29 cellular contexts compared by ENCODE assay signal in the genomic region with DNA sequence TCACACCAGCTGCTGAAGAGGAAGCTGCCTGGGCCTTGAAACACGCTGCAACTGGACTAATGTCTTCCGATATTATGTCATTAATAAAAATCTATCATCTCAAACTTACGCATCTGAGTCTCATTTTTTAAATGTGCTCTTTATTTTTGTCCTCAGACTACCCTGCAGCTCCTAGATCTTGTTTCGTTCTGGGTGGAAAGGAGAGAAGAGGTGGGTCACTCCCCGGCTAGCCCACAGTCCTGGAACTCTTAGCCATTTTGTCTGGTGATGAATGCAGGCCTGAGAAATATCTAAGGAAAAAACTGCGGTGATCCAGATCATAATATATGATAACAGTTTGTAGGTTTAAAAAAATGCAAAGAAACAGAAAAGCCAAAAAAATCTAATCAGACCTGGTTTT.
DNase-seq lines count a peak whose midpoint lies in the region; ATAC-seq and TF ChIP-seq lines count a peak whose summit lies in the region.
"Had no signal": no experiment of that assay in that cellular context is flagged by ENCODE, and none has a peak within 500 bp of the region (broad histone marks: within the 10 kb centered on the region; RNA-seq: fewer than 3 reads in every experiment).

No MANE protein-coding gene starts in this region.

- H3K4me2 ChIP-seq in GM23338 (no peak overlapping the region), mesenchymal stem cell (ENCODE audit: low read length, poor library complexity, severe bottlenecking) (no peak overlapping the region), skeletal muscle satellite cell (ENCODE audit: low read length) (peak overlapping the region; percentile 1)

- no peak overlapping the region for H3K4ac ChIP-seq in mesenchymal stem cell (ENCODE audit: low read depth in 1 of 2, low read length in 2 of 2)

- H3K79me2 ChIP-seq in GM23338 (replicated peaks; ENCODE audit: insufficient read depth), result no peaks in the 10 kb centered on the region

- peaks cover 10% of the 10 kb centered on the region for H3K4me1 ChIP-seq in GM23338 (ENCODE audit: insufficient read depth)
- peaks cover 19% of the 10 kb centered on the region; the same call in 1 of the 2 replicates for H3K4me1 ChIP-seq in SJCRH30
- no peaks in the 10 kb centered on the region for H3K4me1 ChIP-seq in mesenchymal stem cell (ENCODE audit: control insufficient read depth, insufficient read depth, low read depth, low read length)
- H3K4me1 ChIP-seq in skeletal muscle satellite cell (ENCODE audit: control insufficient read depth, insufficient read depth, low read length), result peaks cover 14% of the 10 kb centered on the region
- H3K4me1 ChIP-seq: adrenal gland, Caco-2, prostate gland had no signal

- H2AFZ ChIP-seq in GM23338 (peak overlapping the region; percentile 93; the same call in 1 of the 2 replicates), mesenchymal stem cell (ENCODE audit: low read depth, low read length) (no peak overlapping the region)

- no peak overlapping the region for H3K4me3 ChIP-seq in GM23338
- no peak overlapping the region for H3K4me3 ChIP-seq in SJCRH30
- H3K4me3 ChIP-seq in mesenchymal stem cell (ENCODE audit: insufficient read depth in 1 of 2, low read depth in 1 of 2, low read length in 2 of 2), result no peak overlapping the region
- no peak overlapping the region for H3K4me3 ChIP-seq in skeletal muscle satellite cell (ENCODE audit: low read length)
- H3K4me3 ChIP-seq: adrenal gland, body of pancreas, prostate gland, upper lobe of right lung had no signal

- peaks cover 8% of the 10 kb centered on the region; the same call in 1 of the 2 replicates for H3K9me2 ChIP-seq in GM23338 (ENCODE audit: insufficient read depth)

- H4K20me1 ChIP-seq in GM23338 (replicated peaks; ENCODE audit: insufficient read depth), result no peaks in the 10 kb centered on the region

- H4K8ac ChIP-seq in mesenchymal stem cell (ENCODE audit: low read length), result no peak overlapping the region

- no peaks in the 10 kb centered on the region for H3F3A ChIP-seq in GM23338 (replicated peaks; ENCODE audit: low read depth)

- no peaks in the 10 kb centered on the region for H3K9me3 ChIP-seq in SJCRH30 (replicated peaks)
- H3K9me3 ChIP-seq in mesenchymal stem cell (ENCODE audit: control insufficient read depth, low read length), result no peaks in the 10 kb centered on the region
- no peaks in the 10 kb centered on the region for H3K9me3 ChIP-seq in skeletal muscle satellite cell (replicated peaks; ENCODE audit: low read length)
- H3K9me3 ChIP-seq: adrenal gland, body of pancreas, Caco-2, prostate gland, upper lobe of right lung had no signal

- H3K27me3 Mint-ChIP-seq in GM23338 (ENCODE audit: insufficient read depth, low read depth, poor library complexity), result no peaks in the 10 kb centered on the region
- H3K27me3 Mint-ChIP-seq: stimulated activated naive B cell treated with anti-CD40 and anti-IgM and Interleukin-4, amounts not matched to agents 10 μg/mL and 1 μg/mL and 100 μg/mL, for 72 hours had no signal

- no peak overlapping the region for H2BK5ac ChIP-seq in mesenchymal stem cell (ENCODE audit: low read depth, low read length, poor library complexity, severe bottlenecking)

- H2BK15ac ChIP-seq in mesenchymal stem cell (ENCODE audit: low read depth, poor library complexity, severe bottlenecking), result no peak overlapping the region

- H3K9me3 Mint-ChIP-seq in GM23338, result no peaks in the 10 kb centered on the region
- H3K9me3 Mint-ChIP-seq: activated CD8-positive, alpha-beta T cell treated with anti-CD3 and anti-CD28 coated beads for 36 hours; activated naive CD4-positive, alpha-beta T cell treated with anti-CD3 and anti-CD28 coated beads for 36 hours; activated T-helper 1 cell treated with anti-CD3 and anti-CD28 coated beads, Interleukin-12 subunit alpha, Interleukin-12 subunit beta, Interleukin-2, Interleukin-4 antibody, amounts not matched to agents 30 ng/mL and 10 ng/mL and 1 ng/mL, durations not matched to agents 14 hours and 24 hours and 36 hours; stimulated activated naive B cell treated with anti-CD40 and anti-IgM and Interleukin-4, amounts not matched to agents 10 μg/mL and 1 μg/mL and 100 μg/mL, for 72 hours had no signal

- no peak overlapping the region for H3K23ac ChIP-seq in mesenchymal stem cell (ENCODE audit: low read length in 2 of 2)

- H3K79me1 ChIP-seq in mesenchymal stem cell (replicated peaks; ENCODE audit: low read length, poor library complexity, severe bottlenecking), result no peaks in the 10 kb centered on the region

- H2BK120ac ChIP-seq in mesenchymal stem cell (ENCODE audit: low read depth, low read length), result no peak overlapping the region

- DNase-seq in GM23338 (ENCODE audit: low spot score), result no peak
- no peak for DNase-seq in SJCRH30
- DNase-seq in mesenchymal stem cell, result no peak
- no peak for DNase-seq in stimulated activated naive CD8-positive, alpha-beta T cell treated with anti-CD3 and anti-CD28 coated beads, Interleukin-15, Interleukin-2, amounts not matched to agents 100 U/mL and 50 U/mL, for 24 hours
- no peak for DNase-seq in stimulated activated CD4-positive, alpha-beta T cell treated with anti-CD3 and anti-CD28 coated beads, Interleukin-1b, Interleukin-23, amount 100 ng/mL, for 48 hours
- DNase-seq in activated CD4-positive, alpha-beta T cell treated with anti-CD3 and anti-CD28 coated beads, Interleukin-2, amount 50 U/mL, for 48 hours, result no peak
- DNase-seq: activated CD8-positive, alpha-beta memory T cell treated with anti-CD3 and anti-CD28 coated beads, Interleukin-2, amount 50 U/mL, for 48 hours; activated CD8-positive, alpha-beta T cell treated with anti-CD3 and anti-CD28 coated beads for 36 hours; activated naive CD4-positive, alpha-beta T cell treated with anti-CD3 and anti-CD28 coated beads for 36 hours; adrenal gland; Caco-2; DND-41; GF-D8; hypothalamus; KBM-7; NCI-H1092; NCI-H1694; NCI-H446 treated with DMSO at 0.1 percent for 48 hours; NCI-H774; RPMI8226; stimulated activated naive B cell treated with anti-CD40 and anti-IgM and Interleukin-4, amounts not matched to agents 10 μg/mL and 1 μg/mL and 100 μg/mL, for 72 hours; upper lobe of right lung had no signal

- H3K36me3 Mint-ChIP-seq in GM23338 (ENCODE audit: low read depth), result no peaks in the 10 kb centered on the region
- H3K36me3 Mint-ChIP-seq: stimulated activated naive B cell treated with anti-CD40 and anti-IgM and Interleukin-4, amounts not matched to agents 10 μg/mL and 1 μg/mL and 100 μg/mL, for 72 hours had no signal

- WGBS in mesenchymal stem cell, result 98% methylated on average over 4 of the region's 6 CpGs

- H2BK12ac ChIP-seq in mesenchymal stem cell (ENCODE audit: low read length in 2 of 2), result no peak overlapping the region

- no peak overlapping the region for H3K27ac ChIP-seq in GM23338 (ENCODE audit: low read depth)
- H3K27ac ChIP-seq in SJCRH30, result peak overlapping the region; percentile 82; the same call in 1 of the 2 replicates
- no peak overlapping the region for H3K27ac ChIP-seq in mesenchymal stem cell (ENCODE audit: low read length, poor library complexity, severe bottlenecking)
- H3K27ac ChIP-seq: adrenal gland, C4-2B, upper lobe of right lung had no signal

- no peak for TF ChIP-seq CTCF in GM23338 (conservative IDR thresholded peaks at IDR 0.05; ENCODE audit: low read depth in 2 of 2)

- H3K27me3 ChIP-seq in GM23338 (ENCODE audit: insufficient read depth), result no peaks in the 10 kb centered on the region
- no peaks in the 10 kb centered on the region for H3K27me3 ChIP-seq in SJCRH30
- no peaks in the 10 kb centered on the region for H3K27me3 ChIP-seq in mesenchymal stem cell (ENCODE audit: control insufficient read depth in 1 of 2, insufficient read depth in 1 of 2, low read length in 2 of 2)
- H3K27me3 ChIP-seq in skeletal muscle satellite cell (ENCODE audit: control insufficient read depth, insufficient read depth, low read length), result no peaks in the 10 kb centered on the region
- H3K27me3 ChIP-seq: body of pancreas, upper lobe of right lung had no signal

- ATAC-seq in GM23338 (no peak), GM19452 (IDR thresholded peaks at IDR 0.05; ENCODE audit: unreplicated experiment) (no peak)
- ATAC-seq in stimulated activated naive CD8-positive, alpha-beta T cell treated with anti-CD3 and anti-CD28 coated beads, Interleukin-15, Interleukin-2, amounts not matched to agents 100 U/mL and 50 U/mL, for 24 hours, result no peak
- ATAC-seq: activated CD4-positive, CD25-positive, alpha-beta regulatory T cell treated with anti-CD3 and anti-CD28 coated beads, Interleukin-2, amount 50 U/mL, for 24 hours; activated CD8-positive, alpha-beta T cell treated with anti-CD3 and anti-CD28 coated beads for 36 hours; stimulated activated naive B cell treated with anti-CD40 and anti-IgM and Interleukin-4, amounts not matched to agents 10 μg/mL and 1 μg/mL and 100 μg/mL, for 72 hours; upper lobe of right lung had no signal

- no peak overlapping the region for H4K91ac ChIP-seq in mesenchymal stem cell (ENCODE audit: low read length)

- no peak overlapping the region for H3K18ac ChIP-seq in mesenchymal stem cell (ENCODE audit: low read depth in 1 of 2, low read length in 2 of 2)

- no peak overlapping the region for H3K27ac Mint-ChIP-seq in GM23338
- H3K27ac Mint-ChIP-seq: activated CD8-positive, alpha-beta T cell treated with anti-CD3 and anti-CD28 coated beads for 36 hours; activated naive CD4-positive, alpha-beta T cell treated with anti-CD3 and anti-CD28 coated beads for 36 hours; activated T-helper 1 cell treated with anti-CD3 and anti-CD28 coated beads, Interleukin-12 subunit alpha, Interleukin-12 subunit beta, Interleukin-2, Interleukin-4 antibody, amounts not matched to agents 30 ng/mL and 10 ng/mL and 1 ng/mL, durations not matched to agents 14 hours and 24 hours and 36 hours; stimulated activated naive B cell treated with anti-CD40 and anti-IgM and Interleukin-4, amounts not matched to agents 10 μg/mL and 1 μg/mL and 100 μg/mL, for 72 hours had no signal

- H3K14ac ChIP-seq in mesenchymal stem cell (ENCODE audit: low read length in 2 of 2), result no peak overlapping the region

- no peak overlapping the region for H2AK5ac ChIP-seq in mesenchymal stem cell (ENCODE audit: low read length, severe bottlenecking)

- H3K4me3 Mint-ChIP-seq in GM23338, result no peak overlapping the region
- H3K4me3 Mint-ChIP-seq: activated CD8-positive, alpha-beta T cell treated with anti-CD3 and anti-CD28 coated beads for 36 hours; activated naive CD4-positive, alpha-beta T cell treated with anti-CD3 and anti-CD28 coated beads for 36 hours; activated T-helper 1 cell treated with anti-CD3 and anti-CD28 coated beads, Interleukin-12 subunit alpha, Interleukin-12 subunit beta, Interleukin-2, Interleukin-4 antibody, amounts not matched to agents 30 ng/mL and 10 ng/mL and 1 ng/mL, durations not matched to agents 14 hours and 24 hours and 36 hours; stimulated activated naive B cell treated with anti-CD40 and anti-IgM and Interleukin-4, amounts not matched to agents 10 μg/mL and 1 μg/mL and 100 μg/mL, for 72 hours had no signal

- H3K9ac ChIP-seq in mesenchymal stem cell (ENCODE audit: low read length), result peak overlapping the region; percentile 74
- H3K9ac ChIP-seq in skeletal muscle satellite cell (ENCODE audit: low read depth, low read length), result peak overlapping the region; percentile 23

- peaks cover 10% of the 10 kb centered on the region; the same call in 2 of the 3 replicates for H3K4me1 Mint-ChIP-seq in GM23338

- H3K36me3 ChIP-seq in GM23338 (ENCODE audit: insufficient read depth) (no peaks in the 10 kb centered on the region), SJCRH30 (no peaks in the 10 kb centered on the region), mesenchymal stem cell (ENCODE audit: control insufficient read depth in 1 of 2, insufficient read depth in 2 of 2, low read depth in 1 of 2, low read length in 2 of 2) (no peaks in the 10 kb centered on the region), skeletal muscle satellite cell (ENCODE audit: insufficient read depth, low read length) (no peaks in the 10 kb centered on the region)
- H3K36me3 ChIP-seq: adrenal gland, prostate gland, upper lobe of right lung had no signal
